In the genomic region with DNA sequence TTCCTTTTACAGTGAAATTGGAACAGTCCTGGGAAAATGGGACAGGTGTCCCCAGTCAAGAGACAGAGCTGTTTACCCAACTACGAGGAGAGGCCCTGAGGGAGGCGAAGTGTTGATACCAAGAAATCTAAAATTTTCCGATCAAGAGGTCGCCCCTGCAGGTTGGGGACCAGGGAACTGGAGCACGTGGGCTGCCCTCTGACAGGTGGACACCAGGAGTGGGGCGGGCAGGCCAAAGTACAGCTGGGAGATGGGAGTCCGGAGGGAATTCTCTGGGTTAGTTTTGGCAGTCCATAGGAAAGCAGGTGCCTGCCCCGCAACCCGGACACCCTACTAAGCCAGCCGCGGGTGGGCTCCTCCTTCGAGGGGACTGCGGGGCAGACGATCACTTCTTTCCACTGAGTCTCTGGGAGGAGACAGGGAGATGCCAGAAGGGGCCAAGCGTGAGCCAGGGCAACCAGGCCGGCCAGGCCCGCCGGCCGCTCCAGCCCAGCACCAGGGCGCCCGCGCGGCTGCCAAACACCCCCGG, we compare ENCODE assay signal across 8 cellular contexts. TPM values are rescaled to one million over a fixed set of nuclear protein-coding genes. Genes with fewer than 3 reads are reported as not detected.
DNase-seq lines count a peak whose midpoint lies in the region; ATAC-seq and TF ChIP-seq lines count a peak whose summit lies in the region.

No MANE protein-coding gene starts in this region.

- peak overlapping the region; percentile 67 for H3K27ac Mint-ChIP-seq in osteocyte (ENCODE audit: unreplicated experiment)

- H3K4me1 Mint-ChIP-seq in osteocyte (ENCODE audit: unreplicated experiment) = peaks cover 28% of the 10 kb centered on the region

- H3K4me3 ChIP-seq in NT2/D1 (ENCODE audit: insufficient read length, low read depth) (peak overlapping the region; percentile 36), epithelial cell of esophagus (ENCODE audit: low read length) (peak overlapping the region; percentile 62)

- peak overlapping the region; percentile 71 for H3K4me3 Mint-ChIP-seq in osteocyte (ENCODE audit: unreplicated experiment)

- ATAC-seq in HG02852 (IDR thresholded peaks at IDR 0.05; ENCODE audit: unreplicated experiment) = no peak

- H3K27me3 ChIP-seq in NT2/D1 (ENCODE audit: insufficient read depth, insufficient read length) = peaks cover 42% of the 10 kb centered on the region

- H3K36me3 ChIP-seq in NT2/D1 (ENCODE audit: insufficient read depth, insufficient read length, low read length) = no peaks in the 10 kb centered on the region

- peaks cover 2% of the 10 kb centered on the region for H3K9me3 Mint-ChIP-seq in osteocyte (ENCODE audit: unreplicated experiment)

- H3K27me3 Mint-ChIP-seq in osteocyte (ENCODE audit: unreplicated experiment) = no peaks in the 10 kb centered on the region

- no peaks in the 10 kb centered on the region for H3K9me3 ChIP-seq in NT2/D1 (ENCODE audit: insufficient read depth, low read length)

- peaks cover 4% of the 10 kb centered on the region for H3K4me1 ChIP-seq in NT2/D1 (ENCODE audit: insufficient read depth, insufficient read length)

- in situ Hi-C loops in Caki2 (cut with HindIII; ENCODE audit: low pct_unique_long_range_greater_than_20kb, low sequenced_read_pairs) = no loop called here

- H3K36me3 Mint-ChIP-seq in osteocyte (ENCODE audit: unreplicated experiment) = peaks cover 2% of the 10 kb centered on the region

- peak; percentile 39 for DNase-seq in Caki2 (ENCODE audit: low read depth)
- DNase-seq in NT2/D1 (ENCODE audit: low read depth, low spot score) = no peak
- no peak for DNase-seq in epithelial cell of esophagus (ENCODE audit: low read depth)
- DNase-seq in osteocyte (ENCODE audit: extremely low spot score, unreplicated experiment) = no peak
- DNase-seq in SHP77 (lab: John Stamatoyannopoulos, UW) = no peak
- DNase-seq in A172 (ENCODE audit: low spot score) = no peak
- DNase-seq in iPS-NIHi11 (ENCODE audit: low spot score) = no peak

- TF ChIP-seq CTCF in epithelial cell of esophagus (IDR thresholded peaks at IDR 0.05; ENCODE audit: insufficient read depth, low read depth, low read length, missing control alignments) = no peak
- TF ChIP-seq CTCF in osteocyte (IDR thresholded peaks at IDR 0.05) = no peak

- peak overlapping the region; percentile 70 for H3K9ac ChIP-seq in NT2/D1 (ENCODE audit: insufficient read length, low read depth)

RNA-seq across cellular contexts. Expression of a gene that starts 0.9 kb away (rescaled TPM):
- total RNA-seq in Caki2 (2014; rRNA removed; shearing (Covaris generic); ENCODE audit: low replicate concordance) = 11.0 and 11.7 TPM in 2 replicates
- 13.7 and 15.8 TPM in 2 replicates for total RNA-seq in osteocyte
- total RNA-seq in A172 (2014; rRNA removed; shearing (Covaris generic)) = 2.6 and 3.4 TPM in 2 replicates
